ENCODE assay signal across 19 cellular contexts in the genomic region with DNA sequence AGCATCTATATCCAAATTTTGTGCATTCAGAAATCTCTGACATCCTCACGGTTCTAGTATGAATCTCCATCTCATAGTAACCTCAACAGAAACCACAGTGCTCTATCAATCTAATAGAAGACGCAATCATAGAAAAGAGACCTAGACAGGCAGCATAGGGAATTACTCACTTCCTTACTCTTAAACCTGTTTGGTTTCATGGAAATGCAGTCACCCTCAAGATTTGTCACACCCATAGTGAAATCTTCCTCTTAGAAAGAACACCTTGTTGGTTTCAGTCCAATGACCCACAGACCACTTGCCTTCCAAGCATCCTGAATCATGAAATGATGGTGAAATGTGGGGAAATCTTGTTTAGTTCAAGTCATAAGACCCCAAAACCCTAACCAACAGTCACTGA.
DNase-seq lines count a peak whose midpoint lies in the region; ATAC-seq lines count a peak whose summit lies in the region.
"Had no signal": no experiment of that assay in that cellular context is flagged by ENCODE, and none has a peak within 500 bp of the region (broad histone marks: within the 10 kb centered on the region; RNA-seq: fewer than 3 reads in every experiment).

No MANE protein-coding gene starts in this region.

- peaks cover 11% of the 10 kb centered on the region for H3K27me3 Mint-ChIP-seq in activated CD4-positive, alpha-beta T cell treated with anti-CD3 and anti-CD28 coated beads for 36 hours
- peaks cover 10% of the 10 kb centered on the region for H3K27me3 Mint-ChIP-seq in activated naive CD8-positive, alpha-beta T cell treated with anti-CD3 and anti-CD28 coated beads for 36 hours

- H3K9me3 Mint-ChIP-seq in activated CD4-positive, alpha-beta T cell treated with anti-CD3 and anti-CD28 coated beads for 36 hours (ENCODE audit: low read depth) = peaks cover 1% of the 10 kb centered on the region
- H3K9me3 Mint-ChIP-seq in activated naive CD8-positive, alpha-beta T cell treated with anti-CD3 and anti-CD28 coated beads for 36 hours = no peaks in the 10 kb centered on the region

- no peak overlapping the region for H3K4me3 Mint-ChIP-seq in activated CD4-positive, alpha-beta T cell treated with anti-CD3 and anti-CD28 coated beads for 36 hours
- no peak overlapping the region for H3K4me3 Mint-ChIP-seq in activated naive CD8-positive, alpha-beta T cell treated with anti-CD3 and anti-CD28 coated beads for 36 hours

- CTCF ChIA-PET in activated CD4-positive, alpha-beta T cell treated with anti-CD3 and anti-CD28 coated beads for 36 hours (lab: Charles Lee) = interaction anchor here (0.5 to 1.1 kb wide), 2 partner anchors 19 to 87 kb away, joined by 3 read pairs; no protein-coding TSS in a partner anchor

- POLR2A ChIA-PET in activated CD4-positive, alpha-beta T cell treated with anti-CD3 and anti-CD28 coated beads for 36 hours (lab: Charles Lee) = no interaction called here

- peaks cover 10% of the 10 kb centered on the region for H3K4me1 Mint-ChIP-seq in activated CD4-positive, alpha-beta T cell treated with anti-CD3 and anti-CD28 coated beads for 36 hours
- H3K4me1 Mint-ChIP-seq in activated naive CD8-positive, alpha-beta T cell treated with anti-CD3 and anti-CD28 coated beads for 36 hours = peaks cover 10% of the 10 kb centered on the region

- peak; percentile 88 for ATAC-seq in activated CD4-positive, alpha-beta T cell treated with anti-CD3 and anti-CD28 coated beads for 36 hours
- ATAC-seq in HG02938 (IDR thresholded peaks at IDR 0.05; ENCODE audit: unreplicated experiment) (no peak), HG02885 (IDR thresholded peaks at IDR 0.05; ENCODE audit: poor library complexity, unreplicated experiment) (no peak), HG03097 (IDR thresholded peaks at IDR 0.05; ENCODE audit: low FRiP score, unreplicated experiment) (no peak)
- ATAC-seq: HepG2, Right ventricle myocardium inferior had no signal

- DNase-seq in activated CD4-positive, alpha-beta T cell treated with anti-CD3 and anti-CD28 coated beads for 36 hours = peak; percentile 29
- DNase-seq in activated CD4-positive, alpha-beta T cell treated with anti-CD3 and anti-CD28 coated beads, Interleukin-2, amount 50 U/mL, for 48 hours = no peak
- peak; percentile 66 for DNase-seq in HT1080 (ENCODE audit: low read depth)
- peak; percentile 10 for DNase-seq in activated naive CD8-positive, alpha-beta T cell treated with anti-CD3 and anti-CD28 coated beads for 36 hours
- DNase-seq in kidney tubule cell (ENCODE audit: low spot score) = peak; percentile 73
- DNase-seq: 8988T; MG63; NCI-H1092 treated with DMSO at 0.1 percent for 48 hours; NCI-H1694; NCI-H2107; NCI-H345; NCI-H526 treated with DMSO at 0.1 percent for 48 hours; NK-92 treated with Interleukin-12 subunit alpha and Interleukin-12 subunit beta, amount 100 ng/mL, for 24 hours; OCI-M1 had no signal

- no peaks in the 10 kb centered on the region for H3K36me3 Mint-ChIP-seq in activated CD4-positive, alpha-beta T cell treated with anti-CD3 and anti-CD28 coated beads for 36 hours (ENCODE audit: low read depth)
- H3K36me3 Mint-ChIP-seq in activated naive CD8-positive, alpha-beta T cell treated with anti-CD3 and anti-CD28 coated beads for 36 hours = no peaks in the 10 kb centered on the region

- H3K27ac Mint-ChIP-seq in activated CD4-positive, alpha-beta T cell treated with anti-CD3 and anti-CD28 coated beads for 36 hours = peak overlapping the region; percentile 26
- no peak overlapping the region for H3K27ac Mint-ChIP-seq in activated naive CD8-positive, alpha-beta T cell treated with anti-CD3 and anti-CD28 coated beads for 36 hours

- intact Hi-C loops in activated CD4-positive, alpha-beta T cell treated with anti-CD3 and anti-CD28 coated beads for 36 hours (cut with DNase I, micrococcal nuclease) = loop anchor here (1.0 to 5.0 kb wide), 6 partner anchors 20 to 178 kb away; no protein-coding TSS in a partner anchor

Comparison
In these comparisons a context has a peak if more than half of its experiments do, and no peak if none do; other contexts are left out.
1. DNase-seq: peak in activated CD4-positive, alpha-beta T cell treated with anti-CD3 and anti-CD28 coated beads for 36 hours (single experiment), HT1080 (single experiment), activated naive CD8-positive, alpha-beta T cell treated with anti-CD3 and anti-CD28 coated beads for 36 hours (single experiment) and kidney tubule cell (single experiment); none in activated CD4-positive, alpha-beta T cell treated with anti-CD3 and anti-CD28 coated beads, Interleukin-2, amount 50 U/mL, for 48 hours (0 of 2).